ENCODE assay signal across 8 cellular contexts in the genomic region with DNA sequence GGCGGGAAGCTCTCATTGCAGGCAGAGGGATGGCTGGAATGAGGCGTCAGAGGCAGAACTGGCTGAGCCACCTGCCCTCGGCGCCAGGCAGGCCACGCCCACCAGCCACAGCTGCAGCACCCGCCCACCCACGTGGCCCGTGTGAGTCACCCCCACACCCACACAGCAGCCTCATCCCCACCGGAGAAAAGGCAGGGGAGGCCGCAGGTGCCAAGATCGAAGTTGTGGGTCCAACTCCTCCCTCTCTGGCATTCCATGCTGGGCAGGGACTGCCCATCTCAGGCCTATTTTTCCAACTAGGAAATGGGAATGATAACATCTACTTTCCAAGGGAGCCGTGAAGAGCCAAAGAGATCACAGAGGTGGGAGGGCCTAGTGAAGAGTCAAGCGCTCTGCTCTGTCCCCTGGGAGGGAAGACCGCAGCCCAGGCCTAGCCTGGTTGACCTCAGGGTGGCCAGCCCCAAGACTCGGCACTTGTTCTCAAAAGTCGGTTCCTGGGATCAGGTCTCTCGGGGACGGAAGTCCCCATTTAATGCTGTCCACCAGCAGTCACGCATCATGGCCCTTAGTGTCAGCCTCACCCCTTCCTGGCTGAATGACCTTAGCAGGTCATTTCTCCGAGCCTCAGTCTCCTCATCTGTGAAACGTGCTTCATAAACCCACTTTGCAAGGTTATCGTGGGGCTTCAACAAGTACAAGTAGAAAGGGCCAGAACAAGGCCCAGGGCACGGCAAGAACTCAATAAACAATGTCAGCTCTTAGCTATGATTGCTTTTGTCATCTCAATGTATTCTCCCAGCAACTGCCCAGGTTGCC. TPM values are rescaled to one million over a fixed set of nuclear protein-coding genes. Genes with fewer than 3 reads are reported as not detected.
DNase-seq lines count a peak whose midpoint lies in the region; ATAC-seq and TF ChIP-seq lines count a peak whose summit lies in the region.

Gene TRPV3 (minus strand): TSS at position 45 of the 816 bp plus-strand sequence. CDS start 2,962 bp downstream, outside the sequence.

- 67 to 84% (median 76%) methylated on average over 19 to 23 of the region's 23 CpGs for WGBS in heart left ventricle, 4 donors

- TF ChIP-seq POLR2A in heart left ventricle (IDR thresholded peaks at IDR 0.05), result no peak

- ATAC-seq in GM19025 (IDR thresholded peaks at IDR 0.05; ENCODE audit: low read depth, unreplicated experiment), result peak; percentile 37
- ATAC-seq in GM18907 (IDR thresholded peaks at IDR 0.05; ENCODE audit: unreplicated experiment), result no peak
- no peak for ATAC-seq in heart left ventricle

- no peaks in the 10 kb centered on the region for H3K9me3 ChIP-seq in heart left ventricle

- H3K4me1 ChIP-seq in heart left ventricle, result peaks cover 0 to 3% (median 0%) of the 10 kb centered on the region in 12 donors

- DNase-seq in HT-29 (ENCODE audit: low spot score) (peak; percentile 79), glomerular visceral epithelial cell (ENCODE audit: extremely low spot score) (peak; percentile 20), heart left ventricle (no peak)
- DNase-seq in activated CD8-positive, alpha-beta memory T cell treated with anti-CD3 and anti-CD28 coated beads, Interleukin-2, amount 50 U/mL, for 1 hour (ENCODE audit: extremely low read depth), result peak; percentile 10
- peak; percentile 43 to 68 (median 62) for DNase-seq in stimulated activated CD4-positive, alpha-beta T cell treated with anti-CD3 and anti-CD28 coated beads, TNF-alpha, amount 100 ng/mL, for 4 hours (ENCODE audit: low read depth in 3 of 3)
- DNase-seq in effector CD8-positive, alpha-beta T cell (lab: John Stamatoyannopoulos, UW), result no peak

- intact Hi-C loops in heart left ventricle (cut with DNase I), result no loop called here

- no peak within 1 kb of the TSS for H3K4me3 ChIP-seq in heart left ventricle

- no peaks in the 10 kb centered on the region for H3K36me3 ChIP-seq in heart left ventricle

- H3K27ac ChIP-seq in heart left ventricle, result no peak within 1 kb of the TSS

- peaks cover 0 to 3% (median 0%) of the 10 kb centered on the region in 9 donors for H3K27me3 ChIP-seq in heart left ventricle

- no peak for TF ChIP-seq CTCF in heart left ventricle (IDR thresholded peaks at IDR 0.05)

RNA-seq across cellular contexts. Expression of gene TRPV3, which starts in this region (rescaled TPM):
- total RNA-seq in HT-29 (2014; rRNA removed; shearing (Covaris generic)), result 0.94 and 2.1 TPM in 2 replicates
- 1 to 10 TPM in 4 of 9 donors, under 1 TPM in 4, not detected in 1; 0.25 to 1.7 (median 0.97) TPM for total RNA-seq in heart left ventricle
- polyA plus RNA-seq in heart left ventricle, result under 1 TPM; 0.32 to 0.65 TPM

Comparison
In these comparisons a context has a peak if more than half of its experiments do, and no peak if none do; other contexts are left out.
1. DNase-seq: peak in HT-29 (single experiment), activated CD8-positive, alpha-beta memory T cell treated with anti-CD3 and anti-CD28 coated beads, Interleukin-2, amount 50 U/mL, for 1 hour (single experiment), glomerular visceral epithelial cell (single experiment) and stimulated activated CD4-positive, alpha-beta T cell treated with anti-CD3 and anti-CD28 coated beads, TNF-alpha, amount 100 ng/mL, for 4 hours (3 of 3); none in effector CD8-positive, alpha-beta T cell (single experiment) and heart left ventricle (0 of 5).